ENCODE assay signal across 21 cellular contexts in genomic region chr1:61872206-61872605, GRCh38.
"Had no signal": no experiment of that assay in that cellular context is flagged by ENCODE, and none has a peak within 500 bp of the region (broad histone marks: within the 10 kb centered on the region; RNA-seq: fewer than 3 reads in every experiment).

No MANE protein-coding gene starts in this region.

- H3K27me3 Mint-ChIP-seq: naive thymus-derived CD8-positive, alpha-beta T cell; stimulated activated naive B cell treated with anti-CD40 and anti-IgM and Interleukin-4, amounts not matched to agents 10 μg/mL and 1 μg/mL and 100 μg/mL, for 72 hours; stimulated activated naive CD8-positive, alpha-beta T cell treated with anti-CD3 and anti-CD28 coated beads, Interleukin-15, amount 100 ng/mL, for 72 hours had no signal

- ATAC-seq: heart right ventricle; left cardiac atrium; left lobe of liver; naive thymus-derived CD8-positive, alpha-beta T cell; pancreas; psoas muscle; right lobe of liver; stimulated activated naive B cell treated with anti-CD40 and anti-IgM and Interleukin-4, amounts not matched to agents 10 μg/mL and 1 μg/mL and 100 μg/mL, for 72 hours; stimulated activated naive CD8-positive, alpha-beta T cell treated with anti-CD3 and anti-CD28 coated beads, Interleukin-15, amount 100 ng/mL, for 72 hours; upper lobe of right lung had no signal

- H3K4me1 Mint-ChIP-seq: nephron; stimulated activated naive B cell treated with anti-CD40 and anti-IgM and Interleukin-4, amounts not matched to agents 10 μg/mL and 1 μg/mL and 100 μg/mL, for 72 hours had no signal

- H3K27ac Mint-ChIP-seq: naive thymus-derived CD8-positive, alpha-beta T cell; nephron; stimulated activated naive B cell treated with anti-CD40 and anti-IgM and Interleukin-4, amounts not matched to agents 10 μg/mL and 1 μg/mL and 100 μg/mL, for 72 hours; stimulated activated naive CD8-positive, alpha-beta T cell treated with anti-CD3 and anti-CD28 coated beads, Interleukin-15, amount 100 ng/mL, for 72 hours had no signal

- DNase-seq: heart right ventricle; hippocampal formation; kidney glomerular epithelial cell; left cardiac atrium; naive thymus-derived CD8-positive, alpha-beta T cell; nucleus accumbens; pancreas; posterior cingulate gyrus; psoas muscle; right lobe of liver; stimulated activated CD4-positive, alpha-beta T cell treated with anti-CD3 and anti-CD28 coated beads, Interleukin-12 subunit alpha, Interleukin-12 subunit beta, amount 100 ng/mL, for 4 hours; stimulated activated CD4-positive, alpha-beta T cell treated with anti-CD3 and anti-CD28 coated beads, Interleukin-15, amount 100 ng/mL, for 24 hours; stimulated activated CD4-positive, alpha-beta T cell treated with anti-CD3 and anti-CD28 coated beads, Interleukin-2, amount 100 ng/mL, for 24 hours; stimulated activated CD4-positive, alpha-beta T cell treated with anti-CD3 and anti-CD28 coated beads, Interleukin-4, amount 100 ng/mL, for 1 hour; stimulated activated naive B cell treated with anti-CD40 and anti-IgM and Interleukin-4, amounts not matched to agents 10 μg/mL and 1 μg/mL and 100 μg/mL, for 72 hours; stimulated activated naive CD8-positive, alpha-beta T cell treated with anti-CD3 and anti-CD28 coated beads, Interleukin-15, amount 100 ng/mL, for 72 hours; substantia nigra; upper lobe of right lung had no signal

- H3K4me3 Mint-ChIP-seq: naive thymus-derived CD8-positive, alpha-beta T cell; nephron; neural crest cell; stimulated activated naive B cell treated with anti-CD40 and anti-IgM and Interleukin-4, amounts not matched to agents 10 μg/mL and 1 μg/mL and 100 μg/mL, for 72 hours; stimulated activated naive CD8-positive, alpha-beta T cell treated with anti-CD3 and anti-CD28 coated beads, Interleukin-15, amount 100 ng/mL, for 72 hours had no signal
